In genomic region chr16:35200662-35201061, GRCh38 we compare ENCODE assay signal across 18 cellular contexts.
A peak's percentile ranks its signal among the peaks of the same experiment; 100 is the strongest.
DNase-seq lines count a peak whose midpoint lies in the region; ATAC-seq and TF ChIP-seq lines count a peak whose summit lies in the region.
"Had no signal": no experiment of that assay in that cellular context is flagged by ENCODE, and none has a peak within 500 bp of the region (broad histone marks: within the 10 kb centered on the region; RNA-seq: fewer than 3 reads in every experiment).

No MANE protein-coding gene starts in this region.

- H3K4me1 Mint-ChIP-seq in activated CD4-positive, alpha-beta T cell treated with anti-CD3 and anti-CD28 coated beads, Interleukin-2, amount 10 ng/mL, durations not matched to agents 24 days and 14 days, result no peaks in the 10 kb centered on the region
- H3K4me1 Mint-ChIP-seq: B cell had no signal

- no peak overlapping the region for H3K4me3 Mint-ChIP-seq in activated CD4-positive, alpha-beta T cell treated with anti-CD3 and anti-CD28 coated beads, Interleukin-2, amount 10 ng/mL, durations not matched to agents 24 days and 14 days
- H3K4me3 Mint-ChIP-seq: B cell; CD4-positive, alpha-beta T cell; CD8-positive, alpha-beta T cell had no signal

- no peaks in the 10 kb centered on the region for H3K27me3 Mint-ChIP-seq in activated CD4-positive, alpha-beta T cell treated with anti-CD3 and anti-CD28 coated beads, Interleukin-2, amount 10 ng/mL, durations not matched to agents 24 days and 14 days
- H3K27me3 Mint-ChIP-seq: B cell; CD4-positive, alpha-beta T cell had no signal

- intact Hi-C loops in activated CD4-positive, alpha-beta T cell treated with anti-CD3 and anti-CD28 coated beads, Interleukin-2, amount 10 ng/mL, durations not matched to agents 24 days and 14 days (cut with micrococcal nuclease), result no loop called here
- intact Hi-C loops in spleen (cut with DNase I; ENCODE audit: low total_unique reads), result no loop called here

- no peaks in the 10 kb centered on the region for H3K27me3 ChIP-seq in spleen (replicated peaks in 1 of 7)
- H3K27me3 ChIP-seq: BLaER1 treated with 17β-estradiol and CSF1 and Interleukin-3, amounts not matched to agents 10 nM and 100 nM had no signal

- H3K27ac ChIP-seq in coronary artery, result no peak overlapping the region
- no peak overlapping the region for H3K27ac ChIP-seq in spleen
- H3K27ac ChIP-seq: 22Rv1; A549; BLaER1 treated with 17β-estradiol and CSF1 and Interleukin-3, amounts not matched to agents 10 nM and 100 nM; C4-2B had no signal

- H3K27ac Mint-ChIP-seq in activated CD4-positive, alpha-beta T cell treated with anti-CD3 and anti-CD28 coated beads, Interleukin-2, amount 10 ng/mL, durations not matched to agents 24 days and 14 days, result no peak overlapping the region
- H3K27ac Mint-ChIP-seq: B cell; CD4-positive, alpha-beta T cell; CD8-positive, alpha-beta T cell had no signal

- peaks cover 12% of the 10 kb centered on the region for H3K9me3 Mint-ChIP-seq in activated CD4-positive, alpha-beta T cell treated with anti-CD3 and anti-CD28 coated beads, Interleukin-2, amount 10 ng/mL, durations not matched to agents 24 days and 14 days

- WGBS in spleen, 5 donors, result 31 to 54% (median 39%) methylated on average over 1 of the region's 1 CpG

- H3K4me3 ChIP-seq in coronary artery, result no peak overlapping the region
- H3K4me3 ChIP-seq in spleen, result no peak overlapping the region
- H3K4me3 ChIP-seq: A549; BLaER1 treated with 17β-estradiol and CSF1 and Interleukin-3, amounts not matched to agents 10 nM and 100 nM had no signal

- DNase-seq in activated CD4-positive, alpha-beta T cell treated with anti-CD3 and anti-CD28 coated beads, Interleukin-2, amount 10 ng/mL, durations not matched to agents 24 days and 14 days, result peak; percentile 27
- DNase-seq in activated CD4-positive, alpha-beta T cell treated with anti-CD3 and anti-CD28 coated beads, Interleukin-2, amount 50 U/mL, for 1 hour, result no peak
- peak; percentile 49 for DNase-seq in coronary artery (ENCODE audit: low spot score)
- DNase-seq in spleen, result peak; percentile 40
- DNase-seq in SK-N-DZ (ENCODE audit: low spot score), result no peak
- DNase-seq: AML-193; Caco-2; Calu3; CD4-positive, alpha-beta T cell; CD8-positive, alpha-beta T cell; DMS79 treated with DMSO at 0.1 percent for 48 hours; GF-D8 had no signal

- no peak for TF ChIP-seq POLR2A in spleen (IDR thresholded peaks at IDR 0.05)

- no peak for TF ChIP-seq CTCF in coronary artery (IDR thresholded peaks at IDR 0.05)
- no peak for TF ChIP-seq CTCF in spleen (IDR thresholded peaks at IDR 0.05 in 8 of 11, conservative IDR thresholded peaks at IDR 0.05 in 3 of 11)

- H3K36me3 ChIP-seq in spleen, result no peaks in the 10 kb centered on the region
- H3K36me3 ChIP-seq: BLaER1 treated with 17β-estradiol and CSF1 and Interleukin-3, amounts not matched to agents 10 nM and 100 nM had no signal

- H3K4me1 ChIP-seq in spleen, result no peaks in the 10 kb centered on the region
- H3K4me1 ChIP-seq: A549; BLaER1 treated with 17β-estradiol and CSF1 and Interleukin-3, amounts not matched to agents 10 nM and 100 nM; Caco-2 had no signal

- H3K9me3 ChIP-seq in spleen, result peaks cover 0 to 86% (median 53%) of the 10 kb centered on the region in 8 donors
- H3K9me3 ChIP-seq: A549, Caco-2 had no signal

- H3K36me3 Mint-ChIP-seq in activated CD4-positive, alpha-beta T cell treated with anti-CD3 and anti-CD28 coated beads, Interleukin-2, amount 10 ng/mL, durations not matched to agents 24 days and 14 days (ENCODE audit: low read depth), result no peaks in the 10 kb centered on the region
- H3K36me3 Mint-ChIP-seq: CD8-positive, alpha-beta T cell had no signal

- no peak for ATAC-seq in HG03354 (IDR thresholded peaks at IDR 0.05; ENCODE audit: poor library complexity, severe bottlenecking, unreplicated experiment)
- ATAC-seq: A549; CD8-positive, alpha-beta T cell had no signal

Comparison
In these comparisons a context has a peak if more than half of its experiments do, and no peak if none do; other contexts are left out.
1. DNase-seq: peak in activated CD4-positive, alpha-beta T cell treated with anti-CD3 and anti-CD28 coated beads, Interleukin-2, amount 10 ng/mL, durations not matched to agents 24 days and 14 days (single experiment), coronary artery (single experiment) and spleen (single experiment); none in activated CD4-positive, alpha-beta T cell treated with anti-CD3 and anti-CD28 coated beads, Interleukin-2, amount 50 U/mL, for 1 hour (single experiment) and SK-N-DZ (single experiment).